Comparison of ENCODE assay signal across 1 cellular context in the genomic region with DNA sequence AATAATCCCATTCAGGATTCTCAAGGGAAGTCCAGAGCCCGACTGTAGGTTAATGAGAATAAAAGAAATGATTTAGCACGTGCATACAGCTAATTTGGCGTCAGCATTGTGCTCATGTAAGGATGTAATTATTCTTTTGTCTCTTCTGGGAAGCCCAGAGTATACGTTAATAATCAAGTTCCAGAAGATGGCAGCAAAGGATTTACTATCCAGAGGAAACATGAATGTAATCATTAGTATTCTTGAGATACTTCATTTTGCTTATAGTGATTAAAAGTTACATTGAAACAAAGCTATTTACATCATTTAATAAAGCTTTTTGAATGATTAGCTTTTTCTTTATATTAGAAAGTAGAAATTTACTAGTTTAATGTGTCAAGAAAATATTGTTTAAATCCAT.
TF ChIP-seq lines count a peak whose summit lies in the region.

No MANE protein-coding gene starts in this region.

TF ChIP-seq in GM12878, 131 proteins besides CTCF, POLR2A, EP300 and RAD21 (continued from another document):
- no peak for TF ChIP-seq REST (IDR thresholded peaks at IDR 0.05; ENCODE audit: low read depth, low read length)
- TF ChIP-seq TCF3 (IDR thresholded peaks at IDR 0.05; ENCODE audit: borderline replicate concordance, insufficient read depth, low read depth, low read length): no peak
